ENCODE assay signal across 9 cellular contexts in the genomic region with DNA sequence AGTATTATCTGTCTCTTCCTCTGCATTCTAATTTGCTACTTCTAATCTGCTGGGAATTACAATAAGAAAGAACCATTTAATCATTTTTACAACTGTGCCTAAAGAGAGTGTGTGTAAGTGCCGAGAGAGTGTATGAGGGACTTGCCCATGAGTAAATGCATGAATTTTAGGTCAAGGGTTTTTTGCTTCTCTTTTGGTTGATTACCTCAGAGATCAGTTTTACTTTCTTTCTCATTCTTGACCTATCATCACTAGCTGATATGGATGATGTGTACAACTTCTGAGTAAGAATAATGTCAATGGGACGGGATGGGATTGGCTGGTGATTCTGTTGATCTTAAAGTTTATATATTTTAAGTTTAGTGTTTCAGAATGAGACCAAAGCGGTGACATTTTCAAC. TPM values are rescaled to one million over a fixed set of nuclear protein-coding genes. Genes with fewer than 3 reads are reported as not detected.
A peak's percentile ranks its signal among the peaks of the same experiment; 100 is the strongest.
DNase-seq lines count a peak whose midpoint lies in the region; ATAC-seq and TF ChIP-seq lines count a peak whose summit lies in the region.
"Had no signal": no experiment of that assay in that cellular context is flagged by ENCODE, and none has a peak within 500 bp of the region (broad histone marks: within the 10 kb centered on the region; RNA-seq: fewer than 3 reads in every experiment).

No MANE protein-coding gene starts in this region.

- intact Hi-C loops in Caco-2 (cut with micrococcal nuclease; ENCODE audit: unreplicated experiment): no loop called here

- H3K9me3 Mint-ChIP-seq in naive B cell (no peaks in the 10 kb centered on the region), Caco-2 (ENCODE audit: unreplicated experiment) (no peaks in the 10 kb centered on the region)

- DNase-seq in naive B cell: peak; percentile 29
- no peak for DNase-seq in iPS-NIHi11 (ENCODE audit: low spot score)
- DNase-seq in stimulated activated CD4-positive, alpha-beta T cell treated with anti-CD3 and anti-CD28 coated beads, Interleukin-2, amount 100 ng/mL, for 48 hours: no peak
- no peak for DNase-seq in NCI-H1105 (lab: John Stamatoyannopoulos, UW)
- no peak for DNase-seq in Caco-2
- DNase-seq: glutamatergic neuron had no signal

- no peaks in the 10 kb centered on the region for H3K27me3 Mint-ChIP-seq in naive B cell
- H3K27me3 Mint-ChIP-seq in Caco-2 (ENCODE audit: insufficient read depth, unreplicated experiment): peaks cover 14% of the 10 kb centered on the region

- H3K4me3 ChIP-seq in Caco-2 (ENCODE audit: low read depth, low read length): no peak overlapping the region

- BruUV-seq in Caco-2 (replicated peaks; lab: Mats Ljungman, UMichigan): no TSS peak

- H3K27ac Mint-ChIP-seq in naive B cell: peak overlapping the region; percentile 58 to 97 (median 86)
- H3K27ac Mint-ChIP-seq in Caco-2 (ENCODE audit: unreplicated experiment): no peak overlapping the region

- no peaks in the 10 kb centered on the region for H3K9me3 ChIP-seq in Caco-2

- no peaks in the 10 kb centered on the region for H3K4me1 ChIP-seq in Caco-2

- CTCF ChIA-PET in Caco-2 (lab: Charles Lee): no interaction called here

- peaks cover 23 to 46% of the 10 kb centered on the region in 2 donors for H3K36me3 Mint-ChIP-seq in naive B cell
- H3K36me3 Mint-ChIP-seq in Caco-2 (ENCODE audit: insufficient read depth, unreplicated experiment): no peaks in the 10 kb centered on the region

- H3K27me3 ChIP-seq in Caco-2 (replicated peaks; ENCODE audit: control insufficient read depth, insufficient read depth, low read length): no peaks in the 10 kb centered on the region; the same call in none of the 2 replicates

- POLR2A ChIA-PET in Caco-2 (lab: Charles Lee): interaction anchor here (0.6 kb wide), 1 partner anchor 116 kb away, joined by 3 read pairs; no protein-coding TSS in a partner anchor

- H3K36me3 ChIP-seq in Caco-2 (ENCODE audit: control insufficient read depth, insufficient read depth, low read length): no peaks in the 10 kb centered on the region

- TF ChIP-seq CTCF in Caco-2 (IDR thresholded peaks at IDR 0.05; ENCODE audit: insufficient read depth in 1 of 2, low read depth in 1 of 2, low read length in 1 of 2, severe bottlenecking in 1 of 2, unreplicated experiment in 1 of 2): no peak

- H3K4me3 Mint-ChIP-seq in naive B cell (peak overlapping the region in 7 of 8 donors; percentile 17 to 80 (median 41)), Caco-2 (ENCODE audit: unreplicated experiment) (no peak overlapping the region)

- ATAC-seq in GM18858 (IDR thresholded peaks at IDR 0.05; ENCODE audit: unreplicated experiment): peak; percentile 81
- peak; percentile 87 for ATAC-seq in GM21529 (IDR thresholded peaks at IDR 0.05; ENCODE audit: unreplicated experiment)
- peak; percentile 89 for ATAC-seq in HG03520 (IDR thresholded peaks at IDR 0.05; ENCODE audit: unreplicated experiment)
- ATAC-seq in naive B cell (ENCODE audit: low read depth in 2 of 2): peak; percentile 80 to 90

- H3K4me1 Mint-ChIP-seq in naive B cell: peaks cover 80 to 97% (median 88%) of the 10 kb centered on the region in 3 donors
- H3K4me1 Mint-ChIP-seq in Caco-2 (ENCODE audit: low read depth, unreplicated experiment): no peaks in the 10 kb centered on the region

RNA-seq across cellular contexts. Expression of gene IKZF1, which starts 47.8 kb away (rescaled TPM):
- 100 to 1,000 TPM; 127 to 347 (median 205) TPM for polyA plus RNA-seq in naive B cell (ENCODE audit: low read depth in 6 of 6)
- total RNA-seq in Caco-2 (2022): not detected in 2 replicates
